In the genomic region with DNA sequence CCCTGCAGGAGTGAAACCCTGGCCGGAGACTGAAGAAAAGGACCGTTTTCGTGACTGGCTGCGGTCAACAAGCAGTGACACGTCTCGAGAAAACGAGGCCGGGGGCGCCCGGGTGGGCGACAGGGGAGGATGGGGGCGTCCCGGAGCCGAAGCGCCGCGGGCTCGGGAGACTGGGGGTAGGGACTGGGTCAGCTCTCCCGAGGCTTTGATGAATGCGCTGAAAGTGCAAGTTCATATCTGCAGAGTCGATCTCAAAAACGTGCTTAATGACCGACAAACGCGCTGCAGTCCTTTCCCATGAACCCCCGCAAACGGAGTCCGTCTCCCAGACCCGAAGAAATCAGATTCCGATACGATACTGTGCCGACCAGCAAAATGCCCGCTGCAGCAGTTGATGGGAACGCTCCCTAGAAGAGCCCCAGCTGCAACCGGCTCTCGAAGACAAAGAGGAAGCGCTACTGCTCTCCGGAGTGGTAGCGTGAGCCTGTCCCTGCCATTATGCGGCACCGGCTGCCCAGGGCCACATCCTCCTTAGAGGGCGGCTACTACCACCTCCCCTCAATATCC, we compare ENCODE assay signal across 8 cellular contexts. TPM values are rescaled to one million over a fixed set of nuclear protein-coding genes. Genes with fewer than 3 reads are reported as not detected.
A peak's percentile ranks its signal among the peaks of the same experiment; 100 is the strongest.
DNase-seq lines count a peak whose midpoint lies in the region; ATAC-seq and TF ChIP-seq lines count a peak whose summit lies in the region.

No MANE protein-coding gene starts in this region.

- POLR2A ChIA-PET in CD8-positive, alpha-beta T cell (lab: Charles Lee), result no interaction called here

- no peaks in the 10 kb centered on the region for H3K9me3 Mint-ChIP-seq in CD8-positive, alpha-beta T cell

- no peaks in the 10 kb centered on the region for H3K36me3 Mint-ChIP-seq in CD8-positive, alpha-beta T cell

- peak overlapping the region; percentile 55 for H3K27ac Mint-ChIP-seq in CD8-positive, alpha-beta T cell

- H3K4me3 ChIP-seq in CD8-positive, alpha-beta T cell (ENCODE audit: low read depth, low read length), result peak overlapping the region; percentile 76
- H3K4me3 ChIP-seq in HUES64 (ENCODE audit: low read length), result peak overlapping the region; percentile 77
- H3K4me3 ChIP-seq in right cardiac atrium (ENCODE audit: low read length), result peak overlapping the region; percentile 79
- H3K4me3 ChIP-seq in prostate gland, result peak overlapping the region; percentile 44 to 52

- peaks cover 6% of the 10 kb centered on the region for H3K4me1 ChIP-seq in CD8-positive, alpha-beta T cell (ENCODE audit: insufficient read depth, low read length)
- H3K4me1 ChIP-seq in HUES64 (ENCODE audit: insufficient read depth, low read length) (peaks cover 38% of the 10 kb centered on the region), right cardiac atrium (ENCODE audit: control insufficient read depth, insufficient read depth, low read length) (no peaks in the 10 kb centered on the region), prostate gland (replicated peaks) (no peaks in the 10 kb centered on the region)

- no peaks in the 10 kb centered on the region for H3K27me3 Mint-ChIP-seq in CD8-positive, alpha-beta T cell (ENCODE audit: low read depth)

- TF ChIP-seq POLR2A in prostate gland (IDR thresholded peaks at IDR 0.05), result no peak

- 2% methylated on average over 42 of the region's 42 CpGs for WGBS in HUES64
- under 1% methylated on average over 42 of the region's 42 CpGs for WGBS in right cardiac atrium
- whole genome bisulfite sequencing in prostate gland, result 1% methylated on average over 34 of the region's 42 CpGs

- H3K9me3 ChIP-seq in CD8-positive, alpha-beta T cell (ENCODE audit: low read length), result no peaks in the 10 kb centered on the region
- H3K9me3 ChIP-seq in HUES64 (ENCODE audit: insufficient read depth, low read depth, low read length) (no peaks in the 10 kb centered on the region), right cardiac atrium (ENCODE audit: control insufficient read depth, low read length) (no peaks in the 10 kb centered on the region), prostate gland (no peaks in the 10 kb centered on the region)

- H3K4me3 Mint-ChIP-seq in CD8-positive, alpha-beta T cell, result peak overlapping the region; percentile 91

- H3K4me1 Mint-ChIP-seq in CD8-positive, alpha-beta T cell (ENCODE audit: low read depth), result peaks cover 11% of the 10 kb centered on the region

- TF ChIP-seq CTCF in CD8-positive, alpha-beta T cell (IDR thresholded peaks at IDR 0.05), result no peak
- no peak for TF ChIP-seq CTCF in prostate gland (IDR thresholded peaks at IDR 0.05)

- peak overlapping the region; percentile 11 for H3K27ac ChIP-seq in CD8-positive, alpha-beta T cell (ENCODE audit: low read depth, low read length)
- H3K27ac ChIP-seq in HUES64 (ENCODE audit: low read depth, low read length), result peak overlapping the region; percentile 71; the same call in 1 of the 2 replicates
- H3K27ac ChIP-seq in angular gyrus (ENCODE audit: low read depth, low read length), result peak overlapping the region; percentile 50
- peak overlapping the region; percentile 62 for H3K27ac ChIP-seq in right cardiac atrium (ENCODE audit: low read length)
- H3K27ac ChIP-seq in prostate gland, result peak overlapping the region; percentile 66 to 75

- no peaks in the 10 kb centered on the region for H3K36me3 ChIP-seq in CD8-positive, alpha-beta T cell (ENCODE audit: insufficient read depth, low read length)
- H3K36me3 ChIP-seq in HUES64 (ENCODE audit: insufficient read depth, low read length) (no peaks in the 10 kb centered on the region), prostate gland (no peaks in the 10 kb centered on the region)

- peak; percentile 11 for ATAC-seq in CD8-positive, alpha-beta T cell
- ATAC-seq in GM21381 (IDR thresholded peaks at IDR 0.05; ENCODE audit: unreplicated experiment) (peak; percentile 50), right cardiac atrium (peak; percentile 49 to 57)

- CTCF ChIA-PET in CD8-positive, alpha-beta T cell (lab: Charles Lee), result no interaction called here

- H3K9ac ChIP-seq in HUES64 (ENCODE audit: low read depth, low read length), result peak overlapping the region; percentile 86

- intact Hi-C loops in CD8-positive, alpha-beta T cell (cut with DNase I, micrococcal nuclease), result loop anchor here (2.0 to 5.0 kb wide), 6 partner anchors 84 to 498 kb away; a partner anchor contains a TSS
- intact Hi-C loops in right cardiac atrium (cut with DNase I) (no loop called here), prostate gland (cut with DNase I) (no loop called here)

- DNase-seq in CD8-positive, alpha-beta T cell, result peak in 5 of 7 experiments; percentile 8 to 63 (median 20)
- DNase-seq in SK-N-DZ (ENCODE audit: low spot score) (peak; percentile 31), right cardiac atrium (peak; percentile 32 to 72 (median 65)), prostate gland (ENCODE audit: low spot score) (peak; percentile 20), NCI-H1048 (lab: John Stamatoyannopoulos, UW) (no peak)

- H3K27me3 ChIP-seq in CD8-positive, alpha-beta T cell (ENCODE audit: insufficient read depth, low read length), result no peaks in the 10 kb centered on the region
- H3K27me3 ChIP-seq in HUES64 (ENCODE audit: insufficient read depth, low read length) (peaks cover 11% of the 10 kb centered on the region; the same call in 1 of the 2 replicates), right cardiac atrium (ENCODE audit: control insufficient read depth, insufficient read depth) (no peaks in the 10 kb centered on the region), prostate gland (replicated peaks; ENCODE audit: insufficient read depth) (no peaks in the 10 kb centered on the region)

RNA-seq across cellular contexts. Expression of a gene that starts 0.8 kb away (rescaled TPM):
- total RNA-seq in CD8-positive, alpha-beta T cell, result 1 to 10 TPM; 6.4 TPM
- polyA plus RNA-seq in HUES64 (2013, experiment 1 of 2), result 12.0 TPM
- polyA plus RNA-seq in HUES64 (2013, experiment 2 of 2), result 14.8 TPM
- polyA plus RNA-seq in SK-N-DZ (2014; cell fraction: cytosol; rRNA removed), result 35.1 and 35.7 TPM in 2 replicates
- polyA plus RNA-seq in SK-N-DZ (2014; cell fraction: nucleus; rRNA removed), result 11.5 and 12.5 TPM in 2 replicates
- 10 to 100 TPM; 66.5 to 84.7 (median 71.8) TPM for total RNA-seq in right cardiac atrium
- 70.0 TPM for polyA plus RNA-seq in right cardiac atrium
- total RNA-seq in prostate gland, result 10 to 100 TPM; 32.6 to 53.3 TPM

Comparison
In these comparisons a context has a peak if more than half of its experiments do, and no peak if none do; other contexts are left out.
1. H3K27ac ChIP-seq: peak in every context shown above with its lines; median percentile 71 in HUES64; 70 in prostate gland; 62 in right cardiac atrium; 50 in angular gyrus; 11 in CD8-positive, alpha-beta T cell.
2. RNA of a gene that starts 0.8 kb away (total RNA-seq): 66.5 to 84.7 TPM in right cardiac atrium and 32.6 to 53.3 TPM in prostate gland; 6.4 TPM in CD8-positive, alpha-beta T cell; every median in the first group is over 4 times any median in the second.
3. intact Hi-C loops: an anchor here in CD8-positive, alpha-beta T cell (2.0 to 5.0 kb wide); none called in right cardiac atrium and prostate gland.
4. Peak in every context shown above with its lines, with median percentiles within 50 percentile points of each other: ATAC-seq and H3K4me3 ChIP-seq.